ENCODE assay signal across 1 cellular context in the genomic region with DNA sequence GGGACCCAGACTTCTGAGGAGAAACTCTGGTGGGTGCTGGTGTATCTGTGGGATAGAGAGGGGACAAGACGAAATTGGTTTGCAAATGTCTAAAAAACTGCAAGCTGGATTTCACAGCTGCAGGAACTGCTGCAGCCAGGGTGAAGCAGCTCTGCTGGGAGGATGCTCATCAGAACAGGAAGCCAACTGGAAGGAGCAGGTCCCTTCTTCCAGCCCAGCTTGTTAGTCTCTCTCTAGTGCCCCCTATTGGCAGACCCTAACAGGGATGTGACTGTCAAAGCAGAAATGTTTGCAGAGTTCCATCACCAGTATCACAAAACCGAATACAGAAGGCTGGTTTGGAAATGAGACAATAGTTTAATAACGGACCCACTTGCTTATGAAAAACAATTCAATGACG.
TF ChIP-seq lines count a peak whose summit lies in the region.

No MANE protein-coding gene starts in this region.

TF ChIP-seq in WTC11, 78 proteins besides CTCF, POLR2A, EP300 and RAD21 (continued from another document):
- TF ChIP-seq, protein P1, sequence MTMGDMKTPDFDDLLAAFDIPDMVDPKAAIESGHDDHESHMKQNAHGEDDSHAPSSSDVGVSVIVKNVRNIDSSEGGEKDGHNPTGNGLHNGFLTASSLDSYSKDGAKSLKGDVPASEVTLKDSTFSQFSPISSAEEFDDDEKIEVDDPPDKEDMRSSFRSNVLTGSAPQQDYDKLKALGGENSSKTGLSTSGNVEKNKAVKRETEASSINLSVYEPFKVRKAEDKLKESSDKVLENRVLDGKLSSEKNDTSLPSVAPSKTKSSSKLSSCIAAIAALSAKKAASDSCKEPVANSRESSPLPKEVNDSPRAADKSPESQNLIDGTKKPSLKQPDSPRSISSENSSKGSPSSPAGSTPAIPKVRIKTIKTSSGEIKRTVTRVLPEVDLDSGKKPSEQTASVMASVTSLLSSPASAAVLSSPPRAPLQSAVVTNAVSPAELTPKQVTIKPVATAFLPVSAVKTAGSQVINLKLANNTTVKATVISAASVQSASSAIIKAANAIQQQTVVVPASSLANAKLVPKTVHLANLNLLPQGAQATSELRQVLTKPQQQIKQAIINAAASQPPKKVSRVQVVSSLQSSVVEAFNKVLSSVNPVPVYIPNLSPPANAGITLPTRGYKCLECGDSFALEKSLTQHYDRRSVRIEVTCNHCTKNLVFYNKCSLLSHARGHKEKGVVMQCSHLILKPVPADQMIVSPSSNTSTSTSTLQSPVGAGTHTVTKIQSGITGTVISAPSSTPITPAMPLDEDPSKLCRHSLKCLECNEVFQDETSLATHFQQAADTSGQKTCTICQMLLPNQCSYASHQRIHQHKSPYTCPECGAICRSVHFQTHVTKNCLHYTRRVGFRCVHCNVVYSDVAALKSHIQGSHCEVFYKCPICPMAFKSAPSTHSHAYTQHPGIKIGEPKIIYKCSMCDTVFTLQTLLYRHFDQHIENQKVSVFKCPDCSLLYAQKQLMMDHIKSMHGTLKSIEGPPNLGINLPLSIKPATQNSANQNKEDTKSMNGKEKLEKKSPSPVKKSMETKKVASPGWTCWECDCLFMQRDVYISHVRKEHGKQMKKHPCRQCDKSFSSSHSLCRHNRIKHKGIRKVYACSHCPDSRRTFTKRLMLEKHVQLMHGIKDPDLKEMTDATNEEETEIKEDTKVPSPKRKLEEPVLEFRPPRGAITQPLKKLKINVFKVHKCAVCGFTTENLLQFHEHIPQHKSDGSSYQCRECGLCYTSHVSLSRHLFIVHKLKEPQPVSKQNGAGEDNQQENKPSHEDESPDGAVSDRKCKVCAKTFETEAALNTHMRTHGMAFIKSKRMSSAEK (CRISPR knock-in tag; IDR thresholded peaks at IDR 0.05; ENCODE audit: borderline replicate concordance), result no peak
- no peak for TF ChIP-seq TP53 (CRISPR knock-in tag; IDR thresholded peaks at IDR 0.05)
- TF ChIP-seq ZNF396 (CRISPR knock-in tag; IDR thresholded peaks at IDR 0.05; ENCODE audit: borderline replicate concordance), result no peak
- TF ChIP-seq, protein P2, sequence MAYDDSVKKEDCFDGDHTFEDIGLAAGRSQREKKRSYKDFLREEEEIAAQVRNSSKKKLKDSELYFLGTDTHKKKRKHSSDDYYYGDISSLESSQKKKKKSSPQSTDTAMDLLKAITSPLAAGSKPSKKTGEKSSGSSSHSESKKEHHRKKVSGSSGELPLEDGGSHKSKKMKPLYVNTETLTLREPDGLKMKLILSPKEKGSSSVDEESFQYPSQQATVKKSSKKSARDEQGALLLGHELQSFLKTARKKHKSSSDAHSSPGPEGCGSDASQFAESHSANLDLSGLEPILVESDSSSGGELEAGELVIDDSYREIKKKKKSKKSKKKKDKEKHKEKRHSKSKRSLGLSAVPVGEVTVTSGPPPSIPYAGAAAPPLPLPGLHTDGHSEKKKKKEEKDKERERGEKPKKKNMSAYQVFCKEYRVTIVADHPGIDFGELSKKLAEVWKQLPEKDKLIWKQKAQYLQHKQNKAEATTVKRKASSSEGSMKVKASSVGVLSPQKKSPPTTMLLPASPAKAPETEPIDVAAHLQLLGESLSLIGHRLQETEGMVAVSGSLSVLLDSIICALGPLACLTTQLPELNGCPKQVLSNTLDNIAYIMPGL (CRISPR knock-in tag; IDR thresholded peaks at IDR 0.05), result no peak
- TF ChIP-seq ZNF232 (CRISPR knock-in tag; IDR thresholded peaks at IDR 0.05), result no peak
- no peak for TF ChIP-seq FOXJ3 (CRISPR knock-in tag; IDR thresholded peaks at IDR 0.05; ENCODE audit: borderline replicate concordance)
- no peak for TF ChIP-seq ZBTB43 (CRISPR knock-in tag; IDR thresholded peaks at IDR 0.05)
- TF ChIP-seq, protein P3, sequence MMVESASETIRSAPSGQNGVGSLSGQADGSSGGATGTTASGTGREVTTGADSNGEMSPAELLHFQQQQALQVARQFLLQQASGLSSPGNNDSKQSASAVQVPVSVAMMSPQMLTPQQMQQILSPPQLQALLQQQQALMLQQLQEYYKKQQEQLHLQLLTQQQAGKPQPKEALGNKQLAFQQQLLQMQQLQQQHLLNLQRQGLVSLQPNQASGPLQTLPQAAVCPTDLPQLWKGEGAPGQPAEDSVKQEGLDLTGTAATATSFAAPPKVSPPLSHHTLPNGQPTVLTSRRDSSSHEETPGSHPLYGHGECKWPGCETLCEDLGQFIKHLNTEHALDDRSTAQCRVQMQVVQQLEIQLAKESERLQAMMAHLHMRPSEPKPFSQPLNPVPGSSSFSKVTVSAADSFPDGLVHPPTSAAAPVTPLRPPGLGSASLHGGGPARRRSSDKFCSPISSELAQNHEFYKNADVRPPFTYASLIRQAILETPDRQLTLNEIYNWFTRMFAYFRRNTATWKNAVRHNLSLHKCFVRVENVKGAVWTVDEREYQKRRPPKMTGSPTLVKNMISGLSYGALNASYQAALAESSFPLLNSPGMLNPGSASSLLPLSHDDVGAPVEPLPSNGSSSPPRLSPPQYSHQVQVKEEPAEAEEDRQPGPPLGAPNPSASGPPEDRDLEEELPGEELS (CRISPR knock-in tag; IDR thresholded peaks at IDR 0.05), result no peak
- no peak for TF ChIP-seq NFATC4 (CRISPR knock-in tag; IDR thresholded peaks at IDR 0.05)
- no peak for TF ChIP-seq ZNF425 (CRISPR knock-in tag; conservative IDR thresholded peaks at IDR 0.05)
- TF ChIP-seq, protein P4, sequence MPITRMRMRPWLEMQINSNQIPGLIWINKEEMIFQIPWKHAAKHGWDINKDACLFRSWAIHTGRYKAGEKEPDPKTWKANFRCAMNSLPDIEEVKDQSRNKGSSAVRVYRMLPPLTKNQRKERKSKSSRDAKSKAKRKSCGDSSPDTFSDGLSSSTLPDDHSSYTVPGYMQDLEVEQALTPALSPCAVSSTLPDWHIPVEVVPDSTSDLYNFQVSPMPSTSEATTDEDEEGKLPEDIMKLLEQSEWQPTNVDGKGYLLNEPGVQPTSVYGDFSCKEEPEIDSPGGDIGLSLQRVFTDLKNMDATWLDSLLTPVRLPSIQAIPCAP (CRISPR knock-in tag; IDR thresholded peaks at IDR 0.05), result no peak
- TF ChIP-seq GRHL2 (CRISPR knock-in tag; IDR thresholded peaks at IDR 0.05; ENCODE audit: insufficient replicate concordance, severe bottlenecking), result no peak
- no peak for TF ChIP-seq ZNF121 (CRISPR knock-in tag; IDR thresholded peaks at IDR 0.05)
